25 cellular contexts compared by ENCODE assay signal in the genomic region with DNA sequence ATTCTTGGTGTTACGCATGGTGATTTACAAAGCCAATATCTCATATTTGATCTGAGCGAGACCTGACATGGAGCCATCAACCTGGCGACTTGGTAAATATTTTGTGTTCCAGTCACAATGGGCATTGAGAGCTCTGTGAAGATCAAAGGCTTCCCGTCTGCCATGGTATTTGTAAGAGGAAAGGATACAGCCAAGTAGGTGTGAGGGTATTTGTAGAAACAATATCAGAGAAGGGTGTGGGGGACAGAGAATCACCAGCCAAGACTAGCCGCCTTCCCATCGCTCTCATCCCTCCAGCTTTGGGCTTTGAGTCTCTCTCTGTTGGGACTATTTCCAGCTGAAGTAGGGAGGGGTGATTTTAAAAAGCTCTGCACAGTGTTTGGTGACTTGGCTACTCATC.
DNase-seq lines count a peak whose midpoint lies in the region; ATAC-seq and TF ChIP-seq lines count a peak whose summit lies in the region.
"Had no signal": no experiment of that assay in that cellular context is flagged by ENCODE, and none has a peak within 500 bp of the region (broad histone marks: within the 10 kb centered on the region; RNA-seq: fewer than 3 reads in every experiment).

No MANE protein-coding gene starts in this region.

- no peaks in the 10 kb centered on the region for H3K27me3 ChIP-seq in HCT116 (ENCODE audit: insufficient read depth, low read length)
- no peaks in the 10 kb centered on the region for H3K27me3 ChIP-seq in mesendoderm (ENCODE audit: insufficient read depth, low read length, poor library complexity)
- H3K27me3 ChIP-seq: BLaER1 treated with 17β-estradiol and CSF1 and Interleukin-3, amounts not matched to agents 10 nM and 100 nM; Peyer's patch had no signal

- intact Hi-C loops in HCT116 (cut with micrococcal nuclease), result no loop called here

- POLR2A ChIA-PET in HCT116 (lab: Charles Lee), result interaction anchor here (1.2 kb wide), 1 partner anchor 60 kb away, joined by 3 read pairs; no protein-coding TSS in a partner anchor

- no peaks in the 10 kb centered on the region for H3K79me1 ChIP-seq in mesendoderm (ENCODE audit: low read length)

- H4K5ac ChIP-seq in mesendoderm (ENCODE audit: low read length), result no peak overlapping the region

- no peaks in the 10 kb centered on the region for H3K9me2 ChIP-seq in HCT116 (ENCODE audit: insufficient read depth)
- H3K9me2 ChIP-seq: SK-N-SH had no signal

- H3K4me1 ChIP-seq in HCT116 (ENCODE audit: control insufficient read depth in 1 of 2, insufficient read depth in 2 of 2, low read length in 2 of 2) (peaks cover 54 to 67% of the 10 kb centered on the region in 2 experiments), mesendoderm (ENCODE audit: control insufficient read depth, low read depth, low read length) (no peaks in the 10 kb centered on the region)
- H3K4me1 ChIP-seq: BLaER1 treated with 17β-estradiol and CSF1 and Interleukin-3, amounts not matched to agents 10 nM and 100 nM; HAP-1; Peyer's patch had no signal

- no peak for TF ChIP-seq POLR2A in HCT116 (IDR thresholded peaks at IDR 0.05; ENCODE audit: borderline replicate concordance, extremely low read depth, insufficient read depth, insufficient read length)

- DNase-seq in DMS53 (lab: John Stamatoyannopoulos, UW) (peak; percentile 93), HCT116 (ENCODE audit: low read depth, low spot score) (peak; percentile 64), mesendoderm (peak; percentile 19), DMS79 (lab: John Stamatoyannopoulos, UW) (no peak), NCI-H1694 (lab: John Stamatoyannopoulos, UW) (no peak)
- DNase-seq: AML-193; CD4-positive, alpha-beta T cell; EL; GDM1; GOT3; Karpas-422; NCI-H1092 treated with DMSO at 0.1 percent for 48 hours; NCI-H1436 treated with DMSO at 0.1 percent for 48 hours; NCI-H1930; NCI-H2107; NCI-H446; NCI-H526 treated with DMSO at 0.1 percent for 48 hours; Peyer's patch; SK-N-SH; SW 1271 had no signal

- H3K23ac ChIP-seq in mesendoderm (ENCODE audit: low read length), result no peak overlapping the region

- H3K18ac ChIP-seq in mesendoderm (ENCODE audit: low read length), result no peak overlapping the region

- peak; percentile 65 for ATAC-seq in HCT116
- ATAC-seq in esophagus mucosa, result no peak
- ATAC-seq: A549 had no signal

- no peak overlapping the region for H4K8ac ChIP-seq in mesendoderm (ENCODE audit: low read depth, low read length)

- no peak overlapping the region for H3K56ac ChIP-seq in mesendoderm (ENCODE audit: low read length)

- peak overlapping the region; percentile 69 for H3K4me2 ChIP-seq in HCT116 (ENCODE audit: low read length)
- H3K4me2 ChIP-seq in mesendoderm (ENCODE audit: low read length), result no peak overlapping the region
- H3K4me2 ChIP-seq: A549; BLaER1 treated with 17β-estradiol and CSF1 and Interleukin-3, amounts not matched to agents 10 nM and 100 nM; SK-N-SH had no signal

- TF ChIP-seq RAD21 in HCT116 (IDR thresholded peaks at IDR 0.05; ENCODE audit: low read depth), result no peak

- no peak overlapping the region for H2BK120ac ChIP-seq in mesendoderm (ENCODE audit: low read depth, low read length)

- H4K20me1 ChIP-seq in HCT116 (ENCODE audit: insufficient read depth), result no peaks in the 10 kb centered on the region
- H4K20me1 ChIP-seq: BLaER1 treated with 17β-estradiol and CSF1 and Interleukin-3, amounts not matched to agents 10 nM and 100 nM had no signal

- H2BK15ac ChIP-seq in mesendoderm (replicated peaks; ENCODE audit: low read depth), result no peak overlapping the region

- no peak overlapping the region for H2BK5ac ChIP-seq in mesendoderm (ENCODE audit: low read length)

- H3K27ac ChIP-seq in HCT116 (ENCODE audit: low read depth, low read length), result peak overlapping the region; percentile 68
- H3K27ac ChIP-seq in VCaP, result peak overlapping the region; percentile 86
- H3K27ac ChIP-seq in mesendoderm (ENCODE audit: low read depth, low read length), result no peak overlapping the region
- H3K27ac ChIP-seq: BLaER1 treated with 17β-estradiol and CSF1 and Interleukin-3, amounts not matched to agents 10 nM and 100 nM; Peyer's patch had no signal

- H2AK5ac ChIP-seq in mesendoderm (ENCODE audit: low read length), result no peak overlapping the region

- no CpG with 5 or more reads among the region's 6 CpGs for WGBS in mesendoderm (ENCODE audit: extremely low coverage, insufficient coverage, low lambda C conversion rate)

- H3K4ac ChIP-seq in mesendoderm (ENCODE audit: low read depth, low read length), result no peak overlapping the region

- H3K79me2 ChIP-seq in HCT116 (ENCODE audit: insufficient read depth, low read length) (no peaks in the 10 kb centered on the region), mesendoderm (ENCODE audit: control insufficient read depth, insufficient read depth, low read length) (no peaks in the 10 kb centered on the region)

- peak overlapping the region; percentile 45 for H3K9ac ChIP-seq in HCT116 (ENCODE audit: low read length)
- no peak overlapping the region for H3K9ac ChIP-seq in mesendoderm (ENCODE audit: low read length)
- H3K9ac ChIP-seq: BLaER1 treated with 17β-estradiol and CSF1 and Interleukin-3, amounts not matched to agents 10 nM and 100 nM; SK-N-SH had no signal

- TF ChIP-seq CTCF in HCT116 (IDR thresholded peaks at IDR 0.05 in 2 of 3, conservative IDR thresholded peaks at IDR 0.05 in 1 of 3; ENCODE audit: borderline replicate concordance in 1 of 3, insufficient read depth in 1 of 3, low read depth in 2 of 3, low read length in 2 of 3) (no peak), VCaP (conservative IDR thresholded peaks at IDR 0.05) (no peak)

- peak overlapping the region; percentile 77 for H2AFZ ChIP-seq in HCT116 (ENCODE audit: low read depth, low read length, poor library complexity, severe bottlenecking)

- peaks cover 0 to 6% of the 10 kb centered on the region in 2 experiments; a peak in 1 of 4 replicates for H3K36me3 ChIP-seq in HCT116 (ENCODE audit: control insufficient read depth in 1 of 2, insufficient read depth in 2 of 2, low read length in 2 of 2)
- H3K36me3 ChIP-seq in mesendoderm (ENCODE audit: control insufficient read depth, insufficient read depth, low read length), result no peaks in the 10 kb centered on the region
- H3K36me3 ChIP-seq: BLaER1 treated with 17β-estradiol and CSF1 and Interleukin-3, amounts not matched to agents 10 nM and 100 nM; HAP-1; Peyer's patch had no signal

- CTCF ChIA-PET in HCT116 (lab: Charles Lee), result no interaction called here

- H3K4me3 ChIP-seq in HCT116 (replicated peaks in 1 of 2; ENCODE audit: low read depth in 1 of 2, low read length in 2 of 2), result peak overlapping the region in 1 of 2 experiments; percentile 24; a peak in 2 of 4 replicates
- H3K4me3 ChIP-seq in mesendoderm (ENCODE audit: low read length), result no peak overlapping the region
- H3K4me3 ChIP-seq: A549; BLaER1 treated with 17β-estradiol and CSF1 and Interleukin-3, amounts not matched to agents 10 nM and 100 nM; HAP-1; Peyer's patch had no signal

- no peaks in the 10 kb centered on the region for H3K9me3 ChIP-seq in HCT116 (ENCODE audit: control insufficient read depth in 1 of 2, insufficient read depth in 1 of 2, low read depth in 1 of 2, low read length in 2 of 2)
- H3K9me3 ChIP-seq: A549, HAP-1, Peyer's patch, SK-N-SH had no signal

- no TSS peak for BruUV-seq in HCT116 (replicated peaks; lab: Mats Ljungman, UMichigan)

- RAD21 ChIA-PET in HCT116 (lab: Charles Lee; ENCODE audit: low non-redundant PET in 1 of 2, low total read pairs in 2 of 2, uncharacterized antibody in 2 of 2, unreplicated experiment in 2 of 2), result no interaction called here

TF ChIP-seq in HCT116, 20 proteins besides CTCF, POLR2A, EP300 and RAD21:
- peak; percentile 65 for TF ChIP-seq SP1 (IDR thresholded peaks at IDR 0.05; ENCODE audit: low read depth)
- peak; percentile 54; the same call in 1 of the 2 replicates for TF ChIP-seq CEBPB (IDR thresholded peaks at IDR 0.05; ENCODE audit: low read depth)
- TF ChIP-seq TCF7L2 (IDR thresholded peaks at IDR 0.05; ENCODE audit: borderline replicate concordance, extremely low read depth, insufficient read depth, insufficient read length), result peak; percentile 99
- TF ChIP-seq, protein P1, sequence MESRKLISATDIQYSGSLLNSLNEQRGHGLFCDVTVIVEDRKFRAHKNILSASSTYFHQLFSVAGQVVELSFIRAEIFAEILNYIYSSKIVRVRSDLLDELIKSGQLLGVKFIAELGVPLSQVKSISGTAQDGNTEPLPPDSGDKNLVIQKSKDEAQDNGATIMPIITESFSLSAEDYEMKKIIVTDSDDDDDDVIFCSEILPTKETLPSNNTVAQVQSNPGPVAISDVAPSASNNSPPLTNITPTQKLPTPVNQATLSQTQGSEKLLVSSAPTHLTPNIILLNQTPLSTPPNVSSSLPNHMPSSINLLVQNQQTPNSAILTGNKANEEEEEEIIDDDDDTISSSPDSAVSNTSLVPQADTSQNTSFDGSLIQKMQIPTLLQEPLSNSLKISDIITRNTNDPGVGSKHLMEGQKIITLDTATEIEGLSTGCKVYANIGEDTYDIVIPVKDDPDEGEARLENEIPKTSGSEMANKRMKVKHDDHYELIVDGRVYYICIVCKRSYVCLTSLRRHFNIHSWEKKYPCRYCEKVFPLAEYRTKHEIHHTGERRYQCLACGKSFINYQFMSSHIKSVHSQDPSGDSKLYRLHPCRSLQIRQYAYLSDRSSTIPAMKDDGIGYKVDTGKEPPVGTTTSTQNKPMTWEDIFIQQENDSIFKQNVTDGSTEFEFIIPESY (IDR thresholded peaks at IDR 0.05; ENCODE audit: extremely low read depth, insufficient replicate concordance, low read length), result no peak
TF ChIP-seq in HCT116: peak in this region for 3.

Comparison
In these comparisons a context has a peak if more than half of its experiments do, and no peak if none do; other contexts are left out.
1. DNase-seq: peak in DMS53 (single experiment), HCT116 (single experiment) and mesendoderm (single experiment); none in DMS79 (single experiment) and NCI-H1694 (single experiment).